Comparison of ENCODE assay signal across 16 cellular contexts in genomic region chr5:125232779-125233230, GRCh38.
DNase-seq lines count a peak whose midpoint lies in the region; ATAC-seq, FAIRE-seq and TF ChIP-seq lines count a peak whose summit lies in the region.
"Had no signal": no experiment of that assay in that cellular context is flagged by ENCODE, and none has a peak within 500 bp of the region (broad histone marks: within the 10 kb centered on the region; RNA-seq: fewer than 3 reads in every experiment).

No MANE protein-coding gene starts in this region.

- H3K27ac Mint-ChIP-seq in neural progenitor cell (peak overlapping the region; percentile 10), osteocyte (ENCODE audit: unreplicated experiment) (no peak overlapping the region)
- no peak overlapping the region for H3K27ac Mint-ChIP-seq in CD8-positive, alpha-beta T cell
- H3K27ac Mint-ChIP-seq: activated naive CD4-positive, alpha-beta T cell treated with anti-CD3 and anti-CD28 coated beads for 36 hours had no signal

- FAIRE-seq in D721Med (lab: Jason Lieb, UNC): peak; percentile 87

- H3K4me3 ChIP-seq in fibroblast of lung (replicated peaks in 1 of 4; ENCODE audit: control extremely low read depth in 1 of 4, insufficient read depth in 1 of 4, low read depth in 3 of 4, low read length in 4 of 4) (no peak overlapping the region), neural progenitor cell (no peak overlapping the region)
- no peak overlapping the region for H3K4me3 ChIP-seq in CD8-positive, alpha-beta T cell (ENCODE audit: low read depth, low read length)
- H3K4me3 ChIP-seq: coronary artery had no signal

- H3K79me2 ChIP-seq in fibroblast of lung (ENCODE audit: control insufficient read depth, insufficient read depth, low read length) (no peaks in the 10 kb centered on the region), neural progenitor cell (ENCODE audit: low read depth) (no peaks in the 10 kb centered on the region)

- H3K9me3 ChIP-seq in fibroblast of lung (ENCODE audit: control insufficient read depth, insufficient read depth, low read depth, low read length) (no peaks in the 10 kb centered on the region), neural progenitor cell (ENCODE audit: low read depth) (no peaks in the 10 kb centered on the region)
- H3K9me3 ChIP-seq in CD8-positive, alpha-beta T cell (ENCODE audit: low read length): no peaks in the 10 kb centered on the region

- no peak overlapping the region for H3K27ac ChIP-seq in fibroblast of lung (ENCODE audit: insufficient read depth, low read length)
- H3K27ac ChIP-seq in neural progenitor cell: no peak overlapping the region
- H3K27ac ChIP-seq in CD8-positive, alpha-beta T cell (ENCODE audit: low read depth, low read length): no peak overlapping the region
- H3K27ac ChIP-seq: coronary artery had no signal

- H3K27me3 Mint-ChIP-seq in neural progenitor cell (ENCODE audit: insufficient read depth, low read depth): peaks cover 5% of the 10 kb centered on the region
- no peaks in the 10 kb centered on the region for H3K27me3 Mint-ChIP-seq in osteocyte (ENCODE audit: unreplicated experiment)
- H3K27me3 Mint-ChIP-seq in CD8-positive, alpha-beta T cell (ENCODE audit: low read depth): no peaks in the 10 kb centered on the region

- H3K27me3 ChIP-seq in fibroblast of lung (ENCODE audit: control insufficient read depth, insufficient read depth, low read length) (no peaks in the 10 kb centered on the region), neural progenitor cell (no peaks in the 10 kb centered on the region)
- H3K27me3 ChIP-seq in CD8-positive, alpha-beta T cell (ENCODE audit: insufficient read depth, low read length): no peaks in the 10 kb centered on the region

- POLR2A ChIA-PET in CD8-positive, alpha-beta T cell (lab: Charles Lee): no interaction called here

- ATAC-seq in CD8-positive, alpha-beta T cell: no peak
- no peak for ATAC-seq in GM21737 (IDR thresholded peaks at IDR 0.05; ENCODE audit: unreplicated experiment)
- ATAC-seq: Panc1 had no signal

- H3K4me1 ChIP-seq in fibroblast of lung (ENCODE audit: control insufficient read depth, extremely low read depth, insufficient read depth, low read length) (no peaks in the 10 kb centered on the region), neural progenitor cell (peaks cover 2% of the 10 kb centered on the region)
- no peaks in the 10 kb centered on the region for H3K4me1 ChIP-seq in CD8-positive, alpha-beta T cell (ENCODE audit: insufficient read depth, low read length)

- TF ChIP-seq CTCF in D721Med (IDR thresholded peaks at IDR 0.05; ENCODE audit: insufficient read depth, missing control alignments): no peak
- TF ChIP-seq CTCF in fibroblast of lung (conservative IDR thresholded peaks at IDR 0.05 in 1 of 2, IDR thresholded peaks at IDR 0.05 in 1 of 2; ENCODE audit: low read depth in 1 of 2, low read length in 2 of 2): no peak
- TF ChIP-seq CTCF in neural progenitor cell (IDR thresholded peaks at IDR 0.05): no peak
- no peak for TF ChIP-seq CTCF in osteocyte (IDR thresholded peaks at IDR 0.05)
- no peak for TF ChIP-seq CTCF in CD8-positive, alpha-beta T cell (IDR thresholded peaks at IDR 0.05)

- H3F3A ChIP-seq in neural progenitor cell (ENCODE audit: low read depth): no peaks in the 10 kb centered on the region

- H2AFZ ChIP-seq in fibroblast of lung (ENCODE audit: low read length) (no peak overlapping the region), neural progenitor cell (replicated peaks) (no peak overlapping the region)

- H4K20me1 ChIP-seq in fibroblast of lung (ENCODE audit: control insufficient read depth, extremely low read depth, insufficient read depth, low read length) (no peaks in the 10 kb centered on the region), neural progenitor cell (ENCODE audit: low read depth) (no peaks in the 10 kb centered on the region)

- no peak overlapping the region for H3K9ac ChIP-seq in fibroblast of lung (ENCODE audit: insufficient read depth, low read length)
- H3K9ac ChIP-seq in neural progenitor cell: no peak overlapping the region

- peaks cover 11% of the 10 kb centered on the region for H3K9me3 Mint-ChIP-seq in neural progenitor cell
- H3K9me3 Mint-ChIP-seq in osteocyte (ENCODE audit: unreplicated experiment): no peaks in the 10 kb centered on the region
- H3K9me3 Mint-ChIP-seq in CD8-positive, alpha-beta T cell: peaks cover 6% of the 10 kb centered on the region

- H3K4me3 Mint-ChIP-seq in neural progenitor cell: no peak overlapping the region
- no peak overlapping the region for H3K4me3 Mint-ChIP-seq in osteocyte (ENCODE audit: unreplicated experiment)
- H3K4me3 Mint-ChIP-seq in CD8-positive, alpha-beta T cell: no peak overlapping the region
- H3K4me3 Mint-ChIP-seq: activated naive CD4-positive, alpha-beta T cell treated with anti-CD3 and anti-CD28 coated beads for 36 hours had no signal

- CTCF ChIA-PET in CD8-positive, alpha-beta T cell (lab: Charles Lee): no interaction called here

- no peak for DNase-seq in D721Med (ENCODE audit: insufficient read length, low spot score)
- peak; percentile 88 to 93 for DNase-seq in fibroblast of lung (ENCODE audit: low read depth in 2 of 2)
- DNase-seq in neural progenitor cell (ENCODE audit: low spot score): no peak
- DNase-seq in osteocyte (ENCODE audit: extremely low spot score, unreplicated experiment): no peak
- DNase-seq in CD8-positive, alpha-beta T cell: no peak
- DNase-seq in stimulated activated CD4-positive, alpha-beta T cell treated with anti-CD3 and anti-CD28 coated beads, Interleukin-4, amount 100 ng/mL, for 4 hours: no peak
- DNase-seq: activated CD8-positive, alpha-beta memory T cell treated with anti-CD3 and anti-CD28 coated beads for 24 hours; activated naive CD4-positive, alpha-beta T cell treated with anti-CD3 and anti-CD28 coated beads for 36 hours; Calu3; hippocampal formation; retina; T1000 had no signal

- H3K36me3 ChIP-seq in fibroblast of lung (ENCODE audit: control insufficient read depth, insufficient read depth, low read length) (no peaks in the 10 kb centered on the region), neural progenitor cell (no peaks in the 10 kb centered on the region)
- H3K36me3 ChIP-seq in CD8-positive, alpha-beta T cell (ENCODE audit: insufficient read depth, low read length): no peaks in the 10 kb centered on the region

- intact Hi-C loops in CD8-positive, alpha-beta T cell (cut with DNase I, micrococcal nuclease): no loop called here

- no peak overlapping the region for H3K4me2 ChIP-seq in fibroblast of lung (ENCODE audit: extremely low read depth, insufficient read depth, low read length)
- H3K4me2 ChIP-seq in neural progenitor cell: no peak overlapping the region

- H3K36me3 Mint-ChIP-seq in neural progenitor cell (peaks cover 1% of the 10 kb centered on the region), osteocyte (ENCODE audit: unreplicated experiment) (no peaks in the 10 kb centered on the region)
- no peaks in the 10 kb centered on the region for H3K36me3 Mint-ChIP-seq in CD8-positive, alpha-beta T cell

- H3K4me1 Mint-ChIP-seq in neural progenitor cell: peaks cover 44% of the 10 kb centered on the region
- H3K4me1 Mint-ChIP-seq in osteocyte (ENCODE audit: unreplicated experiment): peaks cover 5% of the 10 kb centered on the region
- H3K4me1 Mint-ChIP-seq in CD8-positive, alpha-beta T cell (ENCODE audit: low read depth): no peaks in the 10 kb centered on the region

TF ChIP-seq in PFSK-1, 5 proteins besides CTCF, POLR2A, EP300 and RAD21:
- TF ChIP-seq POLR2AphosphoS5 (IDR thresholded peaks at IDR 0.05; ENCODE audit: low read depth, low read length): no peak; the same call in 1 of the 2 replicates
- 0 out of 2 replicates have a peak, but pooled peaks have one; percentile 17 for TF ChIP-seq SIN3A (IDR thresholded peaks at IDR 0.05; ENCODE audit: borderline replicate concordance, insufficient read depth, low read length)
- TF ChIP-seq TAF1 (IDR thresholded peaks at IDR 0.05; ENCODE audit: borderline replicate concordance, insufficient read depth, low read length): peak; percentile 13; the same call in 1 of the 2 replicates
- no peak for TF ChIP-seq FOXP2 (optimal IDR thresholded peaks at IDR 0.05; ENCODE audit: borderline replicate concordance, extremely low read depth, extremely low read length, insufficient read depth)
- no peak for TF ChIP-seq REST (IDR thresholded peaks at IDR 0.05; ENCODE audit: insufficient read depth in 1 of 2, low read depth in 2 of 2, low read length in 2 of 2)

Comparison
In these comparisons a context has a peak if more than half of its experiments do, and no peak if none do; other contexts are left out.
1. DNase-seq: peak in fibroblast of lung (2 of 2); none in D721Med (single experiment), neural progenitor cell (single experiment), osteocyte (single experiment), CD8-positive, alpha-beta T cell (0 of 7) and stimulated activated CD4-positive, alpha-beta T cell treated with anti-CD3 and anti-CD28 coated beads, Interleukin-4, amount 100 ng/mL, for 4 hours (0 of 2).